ENCODE assay signal across 8 cellular contexts in genomic region chr15:63834500-63835210, GRCh38. TPM values are rescaled to one million over a fixed set of nuclear protein-coding genes. Genes with fewer than 3 reads are reported as not detected.
DNase-seq lines count a peak whose midpoint lies in the region; ATAC-seq, FAIRE-seq and TF ChIP-seq lines count a peak whose summit lies in the region.

No MANE protein-coding gene starts in this region.

- H3K79me2 ChIP-seq in HepG2 (ENCODE audit: insufficient read depth, low read length) = peaks cover 32% of the 10 kb centered on the region

- peak overlapping the region; percentile 88 to 97 (median 89) for H3K4me3 ChIP-seq in HepG2 (replicated peaks in 1 of 3; ENCODE audit: insufficient read depth in 1 of 3, low read depth in 2 of 3, low read length in 3 of 3)
- H3K4me3 ChIP-seq in transverse colon = peak overlapping the region; percentile 58 to 98 (median 92)

- H3K36me3 ChIP-seq in HepG2 (replicated peaks in 1 of 2; ENCODE audit: control insufficient read depth in 1 of 2, insufficient read depth in 2 of 2, low read length in 2 of 2) (no peaks in the 10 kb centered on the region), transverse colon (no peaks in the 10 kb centered on the region)

- peak overlapping the region; percentile 97 for H3K9ac ChIP-seq in HepG2 (ENCODE audit: insufficient read depth, low read depth, low read length)

- H3K27me3 Mint-ChIP-seq in activated T-cell treated with anti-CD3 and anti-CD28 coated beads, Interleukin-2, amount 50 U/mL, for 24 hours = no peaks in the 10 kb centered on the region

- no peak for TF ChIP-seq CTCF in HepG2 (CRISPR knock-in tag; IDR thresholded peaks at IDR 0.05)
- no peak for TF ChIP-seq CTCF in transverse colon (IDR thresholded peaks at IDR 0.05)

- TF ChIP-seq RAD21 in HepG2 (CRISPR knock-in tag; IDR thresholded peaks at IDR 0.05) = no peak

- BruUV-seq in HepG2 (replicated peaks; lab: Mats Ljungman, UMichigan) = no TSS peak

- intact Hi-C loops in HepG2 (cut with micrococcal nuclease; ENCODE audit: unreplicated experiment) = no loop called here
- intact Hi-C loops in transverse colon (cut with DNase I; ENCODE audit: low total_unique reads) = no loop called here

- CTCF ChIA-PET in HepG2 (lab: Yijun Ruan, JAX; ENCODE audit: low intra/inter-chr PET ratio, low total read pairs) = no interaction called here

- TF ChIP-seq EP300 in HepG2 (IDR thresholded peaks at IDR 0.05; ENCODE audit: low read depth in 2 of 2, low read length in 2 of 2) (no peak), HepG2 (CRISPR knock-in tag; IDR thresholded peaks at IDR 0.05; ENCODE audit: borderline replicate concordance) (no peak), transverse colon (IDR thresholded peaks at IDR 0.05; ENCODE audit: low read depth) (no peak)

- H3K9me3 ChIP-seq in HepG2 (ENCODE audit: low read length) (no peaks in the 10 kb centered on the region), transverse colon (no peaks in the 10 kb centered on the region)

- 41% methylated on average over 11 of the region's 11 CpGs for WGBS in HepG2 (ENCODE audit: low lambda C conversion rate)
- 52 to 67% methylated on average over 8 to 11 of the region's 11 CpGs for WGBS in transverse colon (ENCODE audit: low coverage in 1 of 2), 2 donors

- FAIRE-seq in HepG2 (lab: Jason Lieb, UNC) (no peak), H54 (lab: Jason Lieb, UNC) (no peak)

- no peak for TF ChIP-seq POLR2A in HepG2 (IDR thresholded peaks at IDR 0.05; ENCODE audit: insufficient read depth in 1 of 2, low read depth in 2 of 2, low read length in 2 of 2)
- TF ChIP-seq POLR2A in transverse colon (IDR thresholded peaks at IDR 0.05) = no peak
- TF ChIP-seq POLR2A in H54 (IDR thresholded peaks at IDR 0.05; ENCODE audit: low read depth, low read length) = no peak

- no peaks in the 10 kb centered on the region for H4K20me1 ChIP-seq in HepG2 (ENCODE audit: insufficient read depth, low read length)

- no peaks in the 10 kb centered on the region for H3K9me3 Mint-ChIP-seq in activated T-cell treated with anti-CD3 and anti-CD28 coated beads, Interleukin-2, amount 50 U/mL, for 24 hours

- peak overlapping the region; percentile 86 for H3K4me2 ChIP-seq in HepG2 (ENCODE audit: low read depth, low read length)

- peak overlapping the region; percentile 8 for H2AFZ ChIP-seq in HepG2 (ENCODE audit: low read length)

- in situ Hi-C loops in HepG2 (cut with HindIII; ENCODE audit: extremely low pct_ligation_motif_present, low pct_unique_long_range_greater_than_20kb) = no loop called here
- in situ Hi-C loops in transverse colon (cut with MboI; ENCODE audit: low pct_ligation_motif_present in 1 of 4, low pct_unique_long_range_greater_than_20kb in 1 of 4, low sequenced_read_pairs in 3 of 4) = no loop called here

- no peak; the same call in 2 of the 3 replicates for ATAC-seq in HepG2

- H3K27ac Mint-ChIP-seq in activated T-cell treated with anti-CD3 and anti-CD28 coated beads, Interleukin-2, amount 50 U/mL, for 24 hours = peak overlapping the region; percentile 99

- H3K4me1 ChIP-seq in HepG2 (ENCODE audit: insufficient read depth, low read length) = peaks cover 35% of the 10 kb centered on the region
- H3K4me1 ChIP-seq in transverse colon = peaks cover 4 to 33% (median 20%) of the 10 kb centered on the region in 4 donors

- peaks cover 41% of the 10 kb centered on the region for H3K4me1 Mint-ChIP-seq in activated T-cell treated with anti-CD3 and anti-CD28 coated beads, Interleukin-2, amount 50 U/mL, for 24 hours (ENCODE audit: low read depth)

- POLR2A ChIA-PET in HepG2 (lab: Yijun Ruan, JAX) = no interaction called here

- DNase-seq in activated T-cell treated with anti-CD3 and anti-CD28 coated beads, Interleukin-2, amount 50 U/mL, for 24 hours = no peak
- no peak for DNase-seq in activated T-cell treated with anti-CD3 and anti-CD28 coated beads, Interleukin-2, amount 50 U/mL, for 1 hour
- DNase-seq in HepG2 (ENCODE audit: low spot score) (no peak), transverse colon (no peak), H54 (ENCODE audit: insufficient read length, low spot score) (no peak), MV-4-11 (lab: John Stamatoyannopoulos, UW) (no peak), NCI-H510A (lab: John Stamatoyannopoulos, UW) (no peak)

- peak overlapping the region; percentile 87 for H3K27ac ChIP-seq in angular gyrus (ENCODE audit: low read depth, low read length)
- H3K27ac ChIP-seq in HepG2 (ENCODE audit: extremely low read length, insufficient read depth, low read length) = peak overlapping the region; percentile 71
- peak overlapping the region; percentile 89 to 95 (median 93) for H3K27ac ChIP-seq in transverse colon

- H3K4me3 Mint-ChIP-seq in activated T-cell treated with anti-CD3 and anti-CD28 coated beads, Interleukin-2, amount 50 U/mL, for 24 hours = peak overlapping the region; percentile 97

- H3K27me3 ChIP-seq in HepG2 (ENCODE audit: control insufficient read depth in 1 of 2, insufficient read depth in 2 of 2, low read length in 2 of 2) = no peaks in the 10 kb centered on the region
- H3K27me3 ChIP-seq in transverse colon = no peaks in the 10 kb centered on the region

- peaks cover 18% of the 10 kb centered on the region for H3K36me3 Mint-ChIP-seq in activated T-cell treated with anti-CD3 and anti-CD28 coated beads, Interleukin-2, amount 50 U/mL, for 24 hours (ENCODE audit: low read depth)

TF ChIP-seq in HepG2, 621 proteins besides CTCF, POLR2A, EP300 and RAD21 (continues in another document):
- TF ChIP-seq MTA3 (CRISPR knock-in tag; IDR thresholded peaks at IDR 0.05) (no peak), ZNF335 (CRISPR knock-in tag; IDR thresholded peaks at IDR 0.05) (no peak), SIX1 (CRISPR knock-in tag; IDR thresholded peaks at IDR 0.05; ENCODE audit: borderline replicate concordance) (no peak), CREB1 (IDR thresholded peaks at IDR 0.05) (no peak), CREB1 (CRISPR knock-in tag; IDR thresholded peaks at IDR 0.05) (no peak), ISX (CRISPR knock-in tag; conservative IDR thresholded peaks at IDR 0.05) (0 out of 2 replicates have a peak, but pooled peaks have one; percentile 5), MAZ (IDR thresholded peaks at IDR 0.05; ENCODE audit: borderline replicate concordance, low read depth, low read length) (no peak), MAZ (CRISPR knock-in tag; IDR thresholded peaks at IDR 0.05; ENCODE audit: low read depth) (no peak), MYPOP (CRISPR knock-in tag; IDR thresholded peaks at IDR 0.05) (no peak), MTERF4 (CRISPR knock-in tag; IDR thresholded peaks at IDR 0.05) (0 out of 2 replicates have a peak, but pooled peaks have one; percentile 25), TBL1XR1 (IDR thresholded peaks at IDR 0.05; ENCODE audit: borderline replicate concordance, low read length, partially characterized antibody) (no peak), ZNF256 (CRISPR knock-in tag; conservative IDR thresholded peaks at IDR 0.05) (no peak), ZSCAN29 (CRISPR knock-in tag; conservative IDR thresholded peaks at IDR 0.05) (no peak), ZNF773 (CRISPR knock-in tag; IDR thresholded peaks at IDR 0.05; ENCODE audit: borderline replicate concordance) (no peak)

RNA-seq across cellular contexts. Expression of gene HERC1, which starts 0.9 kb away (rescaled TPM):
- 38.6 and 62.2 TPM in 2 replicates for total RNA-seq in HepG2 (2016; rRNA removed; fragmentation: Illumina TruSeq; extraction: Trizol)
- 22.0 and 23.8 TPM in 2 replicates for total RNA-seq in HepG2 (2016; cell fraction: cytosol; rRNA removed; fragmentation: Illumina TruSeq; extraction: Trizol; ENCODE audit: low read depth)
- total RNA-seq in HepG2 (2016; cell fraction: insoluble cytoplasmic fraction; rRNA removed; fragmentation: Illumina TruSeq; extraction: Trizol) = 41.2 and 56.2 TPM in 2 replicates
- total RNA-seq in HepG2 (2016; cell fraction: membrane; rRNA removed; fragmentation: Illumina TruSeq; extraction: Trizol) = 16.5 and 18.5 TPM in 2 replicates
- total RNA-seq in HepG2 (2016; cell fraction: nucleus; rRNA removed; fragmentation: Illumina TruSeq; extraction: Trizol) = 39.5 and 40.7 TPM in 2 replicates
- polyA plus RNA-seq in HepG2 (2011; rRNA removed) = 12.1 and 20.8 TPM in 2 replicates
- polyA plus RNA-seq in HepG2 (2011; cell fraction: cytosol; rRNA removed) = 13.7 and 17.3 TPM in 2 replicates
- polyA plus RNA-seq in HepG2 (2011; cell fraction: nucleus; rRNA removed) = 30.6 and 37.2 TPM in 2 replicates
- polyA plus RNA-seq in HepG2 (2012) = 17.2 and 22.8 TPM in 2 replicates
- polyA plus RNA-seq in HepG2 (2016; cell fraction: cytosol; fragmentation: Illumina TruSeq; extraction: Trizol; ENCODE audit: low read depth) = 0.95 and 1.4 TPM in 2 replicates
- polyA plus RNA-seq in HepG2 (2016; cell fraction: insoluble cytoplasmic fraction; fragmentation: Illumina TruSeq; extraction: Trizol; ENCODE audit: low read depth) = 26.3 and 30.6 TPM in 2 replicates
- polyA plus RNA-seq in HepG2 (2016; cell fraction: membrane; fragmentation: Illumina TruSeq; extraction: Trizol; ENCODE audit: low read depth) = 2.7 and 3.0 TPM in 2 replicates
- 16.0 and 24.1 TPM in 2 replicates for polyA plus RNA-seq in HepG2 (2016; cell fraction: nucleus; fragmentation: Illumina TruSeq; extraction: Trizol; ENCODE audit: insufficient read depth, low read depth)
- 51.5 and 96.6 TPM in 2 replicates for polyA minus RNA-seq in HepG2 (2011; rRNA and poly(A)+ RNA removed; ENCODE audit: low replicate concordance)
- polyA minus RNA-seq in HepG2 (2011; cell fraction: cytosol; rRNA and poly(A)+ RNA removed) = 35.2 and 36.6 TPM in 2 replicates
- polyA minus RNA-seq in HepG2 (2011; cell fraction: nucleus; rRNA and poly(A)+ RNA removed) = 68.0 and 72.2 TPM in 2 replicates
- 100 to 1,000 TPM in 2 of 4 donors, 10 to 100 TPM in 2; 30.8 to 243 (median 102) TPM for total RNA-seq in transverse colon
